12 cellular contexts compared by ENCODE assay signal in the genomic region with DNA sequence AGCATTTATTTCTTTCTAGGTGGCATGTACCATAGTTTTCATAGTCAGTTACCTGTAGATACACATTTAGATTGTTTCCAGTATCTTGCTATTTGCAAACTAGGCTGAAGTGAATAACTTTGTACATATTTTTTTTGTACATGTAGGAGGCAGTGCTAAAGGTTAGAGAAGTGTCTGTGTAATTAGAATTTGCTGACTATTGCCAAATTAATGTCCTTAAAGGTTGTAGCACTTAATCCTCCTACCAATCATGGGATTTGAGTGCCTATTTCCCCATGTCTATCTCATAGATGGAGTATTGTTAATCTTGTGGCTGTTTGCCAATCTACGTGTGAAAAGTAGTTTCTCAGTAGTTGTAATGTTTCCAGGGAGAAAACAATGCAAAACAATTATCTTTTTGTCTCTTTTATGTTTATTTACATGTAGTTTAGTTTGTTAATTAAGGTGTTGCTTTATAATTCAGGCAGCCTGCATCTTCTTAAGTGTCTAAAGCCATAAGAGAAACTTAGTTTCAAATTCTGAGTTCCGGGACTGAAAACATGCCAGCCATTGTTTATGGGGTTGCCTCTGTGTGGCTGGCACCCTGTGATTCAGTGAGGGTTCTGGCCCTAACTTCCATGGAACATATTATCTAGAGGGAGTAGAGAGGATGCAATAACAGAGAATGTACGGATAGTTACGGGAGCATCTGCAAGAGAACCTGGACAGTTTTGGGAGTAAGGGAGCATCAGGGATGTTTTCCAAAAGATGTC.
DNase-seq lines count a peak whose midpoint lies in the region; ATAC-seq and TF ChIP-seq lines count a peak whose summit lies in the region.
"Had no signal": no experiment of that assay in that cellular context is flagged by ENCODE, and none has a peak within 500 bp of the region (broad histone marks: within the 10 kb centered on the region; RNA-seq: fewer than 3 reads in every experiment).

No MANE protein-coding gene starts in this region.

- H3K36me3 Mint-ChIP-seq in WTC11 (0 out of 2 replicates have a peak, but pooled peaks cover 4% of the 10 kb centered on the region), Calu3 (ENCODE audit: insufficient read depth, unreplicated experiment) (no peaks in the 10 kb centered on the region)
- H3K36me3 Mint-ChIP-seq: mesothelial cell of epicardium had no signal

- H3K9ac ChIP-seq in parathyroid adenoma = no peak overlapping the region

- no peak overlapping the region for H3K4me3 ChIP-seq in parathyroid adenoma (ENCODE audit: low read depth, low read length)

- no peaks in the 10 kb centered on the region for H3K27me3 ChIP-seq in parathyroid adenoma (ENCODE audit: control insufficient read depth, insufficient read depth, low read length)

- no TSS peak for BruUV-seq in Calu3 (replicated peaks; lab: Mats Ljungman, UMichigan)

- no peaks in the 10 kb centered on the region for H3K36me3 ChIP-seq in parathyroid adenoma (ENCODE audit: control insufficient read depth, insufficient read depth, low read length)

- H2AFZ ChIP-seq in parathyroid adenoma = no peak overlapping the region

- H3K27ac Mint-ChIP-seq in WTC11 (peak overlapping the region; percentile 20), Calu3 (ENCODE audit: unreplicated experiment) (no peak overlapping the region)
- H3K27ac Mint-ChIP-seq: mesothelial cell of epicardium had no signal

- H3K9me3 Mint-ChIP-seq in WTC11 (peaks cover 2% of the 10 kb centered on the region; the same call in 1 of the 2 replicates), Calu3 (ENCODE audit: low read depth, unreplicated experiment) (no peaks in the 10 kb centered on the region)

- H3K27ac ChIP-seq in parathyroid adenoma = peak overlapping the region; percentile 70

- peaks cover 3% of the 10 kb centered on the region for H3K4me1 ChIP-seq in parathyroid adenoma

- intact Hi-C loops in Calu3 (cut with micrococcal nuclease; ENCODE audit: unreplicated experiment) = no loop called here

- ATAC-seq in WTC11 = no peak
- ATAC-seq in HG03342 (IDR thresholded peaks at IDR 0.05; ENCODE audit: unreplicated experiment) = no peak
- ATAC-seq: Panc1 had no signal

- no peak overlapping the region for H3K4me2 ChIP-seq in parathyroid adenoma (ENCODE audit: low read length)

- peaks cover 17% of the 10 kb centered on the region for H3K79me2 ChIP-seq in parathyroid adenoma

- CTCF ChIA-PET in WTC11 (lab: Charles Lee) (no interaction called here), Calu3 (lab: Charles Lee) (no interaction called here)

- H3K27me3 Mint-ChIP-seq in WTC11 (ENCODE audit: low read depth) = no peaks in the 10 kb centered on the region
- no peaks in the 10 kb centered on the region for H3K27me3 Mint-ChIP-seq in Calu3 (ENCODE audit: unreplicated experiment)

- H3K4me3 Mint-ChIP-seq in WTC11 = no peak overlapping the region
- H3K4me3 Mint-ChIP-seq in Calu3 (ENCODE audit: low read depth, unreplicated experiment) = no peak overlapping the region
- H3K4me3 Mint-ChIP-seq: mesothelial cell of epicardium had no signal

- H3K4me1 Mint-ChIP-seq in WTC11 = peaks cover 53% of the 10 kb centered on the region
- peaks cover 12% of the 10 kb centered on the region for H3K4me1 Mint-ChIP-seq in Calu3 (ENCODE audit: low read depth, unreplicated experiment)

- POLR2A ChIA-PET in WTC11 (lab: Charles Lee) = no interaction called here

- TF ChIP-seq CTCF in WTC11 (IDR thresholded peaks at IDR 0.05) (no peak), parathyroid adenoma (IDR thresholded peaks at IDR 0.05) (no peak), Calu3 (IDR thresholded peaks at IDR 0.05; ENCODE audit: unreplicated experiment) (no peak)

- no peaks in the 10 kb centered on the region for H3K9me3 ChIP-seq in parathyroid adenoma (ENCODE audit: control insufficient read depth, low read length)

- DNase-seq in Ammon's horn (ENCODE audit: low spot score) = peak; percentile 73
- no peak for DNase-seq in WTC11 (ENCODE audit: low spot score)
- DNase-seq in foreskin melanocyte = peak; percentile 64
- DNase-seq in T-helper 1 cell = no peak
- no peak for DNase-seq in Calu3
- DNase-seq in NCI-H2107 treated with DMSO at 0.1 percent for 48 hours (lab: John Stamatoyannopoulos, UW; ENCODE audit: unreplicated experiment) = no peak
- DNase-seq: activated T-cell treated with anti-CD3 and anti-CD28 coated beads, Interleukin-2, amount 50 U/mL, for 1 hour; NCI-H1694 treated with DMSO at 0.1 percent for 48 hours had no signal

TF ChIP-seq in WTC11, 78 proteins besides CTCF, POLR2A, EP300 and RAD21:
- TF ChIP-seq ZBTB21 (CRISPR knock-in tag; IDR thresholded peaks at IDR 0.05; ENCODE audit: borderline replicate concordance) (no peak), MYBL2 (CRISPR knock-in tag; IDR thresholded peaks at IDR 0.05) (no peak), CREM (CRISPR knock-in tag; IDR thresholded peaks at IDR 0.05) (no peak), FOXP1 (CRISPR knock-in tag; IDR thresholded peaks at IDR 0.05; ENCODE audit: borderline replicate concordance) (no peak), SP1 (CRISPR knock-in tag; conservative IDR thresholded peaks at IDR 0.05) (no peak), ZNF396 (CRISPR knock-in tag; IDR thresholded peaks at IDR 0.05; ENCODE audit: borderline replicate concordance) (no peak), CDX4 (CRISPR knock-in tag; IDR thresholded peaks at IDR 0.05; ENCODE audit: borderline replicate concordance) (no peak), ZNF416 (CRISPR knock-in tag; IDR thresholded peaks at IDR 0.05) (no peak), AR (CRISPR knock-in tag; IDR thresholded peaks at IDR 0.05) (no peak), ZMAT4 (CRISPR knock-in tag; IDR thresholded peaks at IDR 0.05) (no peak)
- TF ChIP-seq, protein P1, sequence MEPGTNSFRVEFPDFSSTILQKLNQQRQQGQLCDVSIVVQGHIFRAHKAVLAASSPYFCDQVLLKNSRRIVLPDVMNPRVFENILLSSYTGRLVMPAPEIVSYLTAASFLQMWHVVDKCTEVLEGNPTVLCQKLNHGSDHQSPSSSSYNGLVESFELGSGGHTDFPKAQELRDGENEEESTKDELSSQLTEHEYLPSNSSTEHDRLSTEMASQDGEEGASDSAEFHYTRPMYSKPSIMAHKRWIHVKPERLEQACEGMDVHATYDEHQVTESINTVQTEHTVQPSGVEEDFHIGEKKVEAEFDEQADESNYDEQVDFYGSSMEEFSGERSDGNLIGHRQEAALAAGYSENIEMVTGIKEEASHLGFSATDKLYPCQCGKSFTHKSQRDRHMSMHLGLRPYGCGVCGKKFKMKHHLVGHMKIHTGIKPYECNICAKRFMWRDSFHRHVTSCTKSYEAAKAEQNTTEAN (CRISPR knock-in tag; IDR thresholded peaks at IDR 0.05) = no peak
- TF ChIP-seq, protein P2, sequence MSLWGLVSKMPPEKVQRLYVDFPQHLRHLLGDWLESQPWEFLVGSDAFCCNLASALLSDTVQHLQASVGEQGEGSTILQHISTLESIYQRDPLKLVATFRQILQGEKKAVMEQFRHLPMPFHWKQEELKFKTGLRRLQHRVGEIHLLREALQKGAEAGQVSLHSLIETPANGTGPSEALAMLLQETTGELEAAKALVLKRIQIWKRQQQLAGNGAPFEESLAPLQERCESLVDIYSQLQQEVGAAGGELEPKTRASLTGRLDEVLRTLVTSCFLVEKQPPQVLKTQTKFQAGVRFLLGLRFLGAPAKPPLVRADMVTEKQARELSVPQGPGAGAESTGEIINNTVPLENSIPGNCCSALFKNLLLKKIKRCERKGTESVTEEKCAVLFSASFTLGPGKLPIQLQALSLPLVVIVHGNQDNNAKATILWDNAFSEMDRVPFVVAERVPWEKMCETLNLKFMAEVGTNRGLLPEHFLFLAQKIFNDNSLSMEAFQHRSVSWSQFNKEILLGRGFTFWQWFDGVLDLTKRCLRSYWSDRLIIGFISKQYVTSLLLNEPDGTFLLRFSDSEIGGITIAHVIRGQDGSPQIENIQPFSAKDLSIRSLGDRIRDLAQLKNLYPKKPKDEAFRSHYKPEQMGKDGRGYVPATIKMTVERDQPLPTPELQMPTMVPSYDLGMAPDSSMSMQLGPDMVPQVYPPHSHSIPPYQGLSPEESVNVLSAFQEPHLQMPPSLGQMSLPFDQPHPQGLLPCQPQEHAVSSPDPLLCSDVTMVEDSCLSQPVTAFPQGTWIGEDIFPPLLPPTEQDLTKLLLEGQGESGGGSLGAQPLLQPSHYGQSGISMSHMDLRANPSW (CRISPR knock-in tag; conservative IDR thresholded peaks at IDR 0.05; ENCODE audit: low read depth) = no peak

Comparison
In these comparisons a context has a peak if more than half of its experiments do, and no peak if none do; other contexts are left out.
1. DNase-seq: peak in Ammon's horn (single experiment) and foreskin melanocyte (single experiment); none in WTC11 (single experiment), T-helper 1 cell (0 of 5), Calu3 (single experiment) and NCI-H2107 treated with DMSO at 0.1 percent for 48 hours (single experiment).